Comparison of ENCODE assay signal across 19 cellular contexts in the genomic region with DNA sequence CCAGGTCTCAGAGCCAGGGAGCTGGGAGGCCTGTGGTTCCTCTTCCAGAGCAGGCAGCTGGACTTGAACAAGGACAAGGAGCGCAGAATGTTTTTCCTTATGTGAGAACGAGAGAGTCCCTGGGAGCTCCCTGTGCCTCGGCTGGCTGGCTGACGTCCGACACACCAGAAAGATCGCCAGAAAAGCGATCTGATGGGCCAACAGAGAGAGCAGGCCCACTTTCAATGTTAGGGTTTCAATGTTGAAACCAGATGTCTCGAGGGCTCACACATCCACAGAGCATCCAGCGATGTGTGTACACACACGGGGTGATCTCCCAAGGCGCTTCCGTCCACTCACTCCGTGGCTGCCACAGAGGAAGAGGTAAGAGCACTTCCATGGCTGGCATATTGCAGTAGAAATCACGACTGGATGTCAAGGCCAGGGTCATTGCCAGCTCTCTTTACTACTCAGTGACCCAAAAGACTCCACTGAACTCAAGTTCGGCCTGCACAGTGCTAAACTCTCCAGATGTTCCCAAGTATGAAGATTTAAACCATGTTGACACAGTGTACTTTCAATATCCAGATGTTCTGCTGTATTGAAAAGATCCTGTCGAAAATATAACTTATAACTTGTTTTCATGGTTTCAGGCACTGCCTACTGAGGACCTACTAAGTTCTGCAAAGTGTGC.
"Had no signal": no experiment of that assay in that cellular context is flagged by ENCODE, and none has a peak within 500 bp of the region (broad histone marks: within the 10 kb centered on the region; RNA-seq: fewer than 3 reads in every experiment).

No MANE protein-coding gene starts in this region.

- H3K27ac Mint-ChIP-seq: activated naive CD8-positive, alpha-beta T cell; activated T-helper 2 cell treated with anti-CD3 and anti-CD28 coated beads, Interferon-gamma antibody, Interleukin-2, Interleukin-4, amounts not matched to agents 10 μg/mL and 5 μg/mL and 100 μg/mL, durations not matched to agents 14 hours and 24 hours and 36 hours; T-cell; type B pancreatic cell had no signal

- H3K4me3 ChIP-seq: breast epithelium, coronary artery, stomach had no signal

- H3K36me3 ChIP-seq: breast epithelium, stomach, WERI-Rb-1 had no signal

- H3K36me3 Mint-ChIP-seq: T-cell, type B pancreatic cell had no signal

- ATAC-seq: activated T-cell treated with anti-CD3 and anti-CD28 coated beads, Interleukin-2, amount 50 U/mL, for 4 hours; foreskin keratinocyte; SK-N-SH treated with all-trans-retinoic acid at 6 μM for 48 hours; T-cell had no signal

- DNase-seq: activated CD4-positive, CD25-positive, alpha-beta regulatory T cell treated with anti-CD3 and anti-CD28 coated beads, Interleukin-2, amount 50 U/mL, for 72 hours; activated CD8-positive, alpha-beta memory T cell treated with anti-CD3 and anti-CD28 coated beads, Interleukin-2, amount 50 U/mL, for 48 hours; activated naive CD4-positive, alpha-beta T cell; activated T-cell treated with anti-CD3 and anti-CD28 coated beads, Interleukin-2, amount 50 U/mL, for 4 hours; cerebellar nuclear complex; foreskin keratinocyte; hippocampal formation; retina; stimulated activated CD4-positive, alpha-beta T cell treated with anti-CD3 and anti-CD28 coated beads, Interleukin-4, amount 100 ng/mL, for 4 hours; stomach; T-cell; WERI-Rb-1 had no signal

- H3K27me3 ChIP-seq: breast epithelium, foreskin keratinocyte, stomach had no signal

- H3K4me3 Mint-ChIP-seq: activated naive CD8-positive, alpha-beta T cell; activated T-cell treated with anti-CD3 and anti-CD28 coated beads, Interleukin-2, amount 50 U/mL, for 4 hours; T-cell; type B pancreatic cell had no signal

- H3K27ac ChIP-seq: coronary artery, epithelial cell of prostate, foreskin keratinocyte, stomach, WERI-Rb-1 had no signal

- H3K9me3 ChIP-seq: breast epithelium, stomach had no signal

- H3K4me1 ChIP-seq: breast epithelium, stomach had no signal

- H3K9me3 Mint-ChIP-seq: activated T-cell treated with anti-CD3 and anti-CD28 coated beads, Interleukin-2, amount 50 U/mL, for 4 hours; activated T-helper 2 cell treated with anti-CD3 and anti-CD28 coated beads, Interferon-gamma antibody, Interleukin-2, Interleukin-4, amounts not matched to agents 10 μg/mL and 5 μg/mL and 100 μg/mL, durations not matched to agents 14 hours and 24 hours and 36 hours; type B pancreatic cell had no signal

- H3K27me3 Mint-ChIP-seq: activated naive CD8-positive, alpha-beta T cell; T-cell; type B pancreatic cell had no signal
